Comparison of ENCODE assay signal across 21 cellular contexts in the genomic region with DNA sequence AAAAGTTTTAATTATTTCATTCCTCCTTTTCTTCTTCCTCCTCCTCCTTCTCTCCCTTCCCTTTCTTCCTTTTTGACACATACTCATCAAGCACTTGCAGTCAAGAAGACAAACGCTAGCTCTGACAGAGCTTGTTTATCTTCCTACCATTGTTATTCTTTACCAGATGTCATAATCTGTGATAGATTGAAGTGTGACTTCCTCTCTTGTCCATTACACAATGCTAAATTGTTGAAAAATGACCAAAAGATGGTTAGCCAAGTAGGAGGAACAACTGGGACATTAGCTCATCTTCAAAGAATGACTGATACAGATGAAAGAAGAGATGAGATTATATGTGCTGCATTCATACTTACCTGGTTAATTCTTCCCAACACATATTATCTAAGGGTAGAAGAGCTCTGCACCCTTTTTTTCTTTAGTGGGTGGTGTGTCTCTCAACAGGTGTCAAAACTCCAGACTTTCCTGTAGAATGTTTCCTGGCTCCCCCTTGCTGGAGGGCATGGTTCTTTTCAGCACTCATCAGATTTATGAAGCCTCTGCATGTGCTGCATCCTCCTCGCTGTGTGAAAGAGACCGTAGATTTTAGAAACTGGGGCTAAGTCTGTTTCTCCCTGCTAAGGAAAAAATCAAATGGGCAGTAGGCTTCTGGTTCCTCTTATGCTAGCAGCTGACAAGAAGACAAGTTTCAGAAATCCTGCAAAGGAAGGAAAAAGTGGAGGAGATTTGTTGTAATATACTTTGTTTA.
DNase-seq lines count a peak whose midpoint lies in the region; ATAC-seq and TF ChIP-seq lines count a peak whose summit lies in the region.
"Had no signal": no experiment of that assay in that cellular context is flagged by ENCODE, and none has a peak within 500 bp of the region (broad histone marks: within the 10 kb centered on the region; RNA-seq: fewer than 3 reads in every experiment).

No MANE protein-coding gene starts in this region.

- H3K36me3 Mint-ChIP-seq in CD14-positive monocyte = no peaks in the 10 kb centered on the region
- H3K36me3 Mint-ChIP-seq: CD4-positive, CD25-positive, alpha-beta regulatory T cell had no signal

- peaks cover 0 to 4% (median 3%) of the 10 kb centered on the region in 7 donors for H3K9me3 Mint-ChIP-seq in CD14-positive monocyte
- H3K9me3 Mint-ChIP-seq: activated CD4-positive, alpha-beta T cell treated with anti-CD3 and anti-CD28 coated beads, Interleukin-2, amount 10 ng/mL, durations not matched to agents 24 days and 14 days had no signal

- H3K27ac Mint-ChIP-seq in CD14-positive monocyte = no peak overlapping the region
- H3K27ac Mint-ChIP-seq: activated CD4-positive, alpha-beta T cell treated with anti-CD3 and anti-CD28 coated beads, Interleukin-2, amount 10 ng/mL, durations not matched to agents 24 days and 14 days; naive thymus-derived CD4-positive, alpha-beta T cell had no signal

- POLR2A ChIA-PET in SK-N-SH (lab: Yijun Ruan, JAX) = no interaction called here

- H2AFZ ChIP-seq in SK-N-SH (ENCODE audit: low read depth) = no peak overlapping the region
- H2AFZ ChIP-seq: parathyroid adenoma had no signal

- H3K27me3 Mint-ChIP-seq in CD14-positive monocyte (ENCODE audit: low read depth in 3 of 3) = peaks cover 0 to 3% (median 0%) of the 10 kb centered on the region in 3 donors

- no peaks in the 10 kb centered on the region; a peak in 1 of 4 replicates for H3K4me1 ChIP-seq in SK-N-SH (ENCODE audit: control insufficient read depth in 1 of 2, insufficient read depth in 2 of 2, low read depth in 1 of 2, low read length in 1 of 2)
- peaks cover 8% of the 10 kb centered on the region for H3K4me1 ChIP-seq in upper lobe of right lung
- H3K4me1 ChIP-seq: adrenal gland, parathyroid adenoma had no signal

- CTCF ChIA-PET in SK-N-SH (lab: Yijun Ruan, JAX) = interaction anchor here (0.8 to 1.5 kb wide), 3 partner anchors 17 to 393 kb away, joined by 3 read pairs; no protein-coding TSS in a partner anchor

- no peak for TF ChIP-seq RAD21 in SK-N-SH (IDR thresholded peaks at IDR 0.05; ENCODE audit: low read length)

- H3K36me3 ChIP-seq in SK-N-SH (replicated peaks in 1 of 2; ENCODE audit: control insufficient read depth in 1 of 2, insufficient read depth in 2 of 2, low read length in 1 of 2) (no peaks in the 10 kb centered on the region), upper lobe of right lung (no peaks in the 10 kb centered on the region)
- H3K36me3 ChIP-seq: adrenal gland, thoracic aorta had no signal

- no peak for TF ChIP-seq EP300 in SK-N-SH (IDR thresholded peaks at IDR 0.05; ENCODE audit: borderline replicate concordance in 1 of 2, low read depth in 1 of 2, low read length in 1 of 2)

- H3K27ac ChIP-seq in SK-N-SH (ENCODE audit: low read depth in 2 of 2, low read length in 1 of 2) = no peak overlapping the region
- H3K27ac ChIP-seq in upper lobe of right lung = no peak overlapping the region
- H3K27ac ChIP-seq: adrenal gland, parathyroid adenoma, thoracic aorta had no signal

- intact Hi-C loops in upper lobe of right lung (cut with DNase I) (no loop called here), CD14-positive monocyte (cut with micrococcal nuclease) (no loop called here)

- H3K4me3 Mint-ChIP-seq in CD14-positive monocyte = no peak overlapping the region
- H3K4me3 Mint-ChIP-seq: activated CD4-positive, alpha-beta T cell treated with anti-CD3 and anti-CD28 coated beads, Interleukin-2, amount 10 ng/mL, durations not matched to agents 24 days and 14 days; CD4-positive, CD25-positive, alpha-beta regulatory T cell; naive thymus-derived CD4-positive, alpha-beta T cell had no signal

- no peaks in the 10 kb centered on the region for H3K9me3 ChIP-seq in SK-N-SH
- no peaks in the 10 kb centered on the region for H3K9me3 ChIP-seq in upper lobe of right lung
- H3K9me3 ChIP-seq: adrenal gland, thoracic aorta had no signal

- H4K20me1 ChIP-seq in SK-N-SH (ENCODE audit: insufficient read depth) = no peaks in the 10 kb centered on the region

- no peaks in the 10 kb centered on the region for H3K4me1 Mint-ChIP-seq in CD14-positive monocyte
- H3K4me1 Mint-ChIP-seq: activated CD4-positive, alpha-beta T cell treated with anti-CD3 and anti-CD28 coated beads, Interleukin-2, amount 10 ng/mL, durations not matched to agents 24 days and 14 days; CD4-positive, CD25-positive, alpha-beta regulatory T cell had no signal

- no peaks in the 10 kb centered on the region for H3K27me3 ChIP-seq in SK-N-SH (ENCODE audit: insufficient read depth)
- no peaks in the 10 kb centered on the region for H3K27me3 ChIP-seq in upper lobe of right lung
- H3K27me3 ChIP-seq: adrenal gland had no signal

- H3K4me2 ChIP-seq in SK-N-SH = no peak overlapping the region

- no peak for TF ChIP-seq CTCF in SK-N-SH (IDR thresholded peaks at IDR 0.05)
- no peak for TF ChIP-seq CTCF in upper lobe of right lung (IDR thresholded peaks at IDR 0.05)
- TF ChIP-seq CTCF in CD14-positive monocyte (IDR thresholded peaks at IDR 0.05) = no peak

- ATAC-seq in SK-N-SH treated with all-trans-retinoic acid at 6 μM for 48 hours (no peak), upper lobe of right lung (peak; percentile 24)
- ATAC-seq: naive thymus-derived CD4-positive, alpha-beta T cell had no signal

- H3F3A ChIP-seq in SK-N-SH (replicated peaks; ENCODE audit: insufficient read depth) = no peaks in the 10 kb centered on the region

- H3K9ac ChIP-seq in SK-N-SH = no peak overlapping the region
- H3K9ac ChIP-seq: parathyroid adenoma had no signal

- no peak for DNase-seq in SK-N-SH
- peak; percentile 37 for DNase-seq in amniotic epithelial cell (ENCODE audit: low read depth)
- DNase-seq in glomerular visceral epithelial cell (ENCODE audit: extremely low spot score) = peak; percentile 19
- no peak for DNase-seq in upper lobe of right lung
- no peak for DNase-seq in cerebellar cortex (ENCODE audit: low spot score)
- no peak for DNase-seq in CD14-positive monocyte (ENCODE audit: low spot score)
- no peak for DNase-seq in stimulated activated CD4-positive, alpha-beta T cell treated with anti-CD3 and anti-CD28 coated beads, Interleukin-4, amount 100 ng/mL, for 24 hours
- DNase-seq: activated CD4-positive, alpha-beta T cell treated with anti-CD3 and anti-CD28 coated beads, Interleukin-2, amount 10 ng/mL, durations not matched to agents 24 days and 14 days; activated CD8-positive, alpha-beta memory T cell treated with anti-CD3 and anti-CD28 coated beads, Interleukin-2, amount 50 U/mL, for 48 hours; activated effector memory CD4-positive, alpha-beta T cell treated with anti-CD3 and anti-CD28 coated beads, Interleukin-2, amount 50 U/mL, for 16 hours; adrenal gland; CD4-positive, CD25-positive, alpha-beta regulatory T cell; central memory CD4-positive, alpha-beta T cell; naive thymus-derived CD4-positive, alpha-beta T cell; NCI-H1694; NCI-H446; RPMI8226 had no signal

- no peaks in the 10 kb centered on the region for H3K9me2 ChIP-seq in SK-N-SH

- H3K79me2 ChIP-seq in SK-N-SH (ENCODE audit: insufficient read depth) = no peaks in the 10 kb centered on the region
- H3K79me2 ChIP-seq: parathyroid adenoma had no signal

- WGBS in SK-N-SH (ENCODE audit: low lambda C conversion rate) = 88% methylated on average over 3 of the region's 3 CpGs

- H3K4me3 ChIP-seq in SK-N-SH (ENCODE audit: low read depth in 2 of 2, low read length in 1 of 2) (no peak overlapping the region), upper lobe of right lung (no peak overlapping the region)
- H3K4me3 ChIP-seq: adrenal gland, lung, thoracic aorta had no signal

TF ChIP-seq in SK-N-SH, 30 proteins besides CTCF, POLR2A, EP300 and RAD21:
- TF ChIP-seq, protein P1, sequence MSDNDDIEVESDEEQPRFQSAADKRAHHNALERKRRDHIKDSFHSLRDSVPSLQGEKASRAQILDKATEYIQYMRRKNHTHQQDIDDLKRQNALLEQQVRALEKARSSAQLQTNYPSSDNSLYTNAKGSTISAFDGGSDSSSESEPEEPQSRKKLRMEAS (IDR thresholded peaks at IDR 0.05; ENCODE audit: low read depth) = no peak
- TF ChIP-seq, protein P2, sequence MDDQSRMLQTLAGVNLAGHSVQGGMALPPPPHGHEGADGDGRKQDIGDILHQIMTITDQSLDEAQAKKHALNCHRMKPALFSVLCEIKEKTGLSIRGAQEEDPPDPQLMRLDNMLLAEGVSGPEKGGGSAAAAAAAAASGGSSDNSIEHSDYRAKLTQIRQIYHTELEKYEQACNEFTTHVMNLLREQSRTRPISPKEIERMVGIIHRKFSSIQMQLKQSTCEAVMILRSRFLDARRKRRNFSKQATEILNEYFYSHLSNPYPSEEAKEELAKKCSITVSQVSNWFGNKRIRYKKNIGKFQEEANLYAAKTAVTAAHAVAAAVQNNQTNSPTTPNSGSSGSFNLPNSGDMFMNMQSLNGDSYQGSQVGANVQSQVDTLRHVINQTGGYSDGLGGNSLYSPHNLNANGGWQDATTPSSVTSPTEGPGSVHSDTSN (IDR thresholded peaks at IDR 0.05) = peak; percentile 6; the same call in 1 of the 2 replicates

TF ChIP-seq in SK-N-SH treated with all-trans-retinoic acid at 6 μM for 48 hours, 23 proteins besides CTCF, POLR2A, EP300 and RAD21 (continues in another document):
- TF ChIP-seq GLIS3 (CRISPR knock-in tag; IDR thresholded peaks at IDR 0.05) = no peak
- TF ChIP-seq, protein P3, sequence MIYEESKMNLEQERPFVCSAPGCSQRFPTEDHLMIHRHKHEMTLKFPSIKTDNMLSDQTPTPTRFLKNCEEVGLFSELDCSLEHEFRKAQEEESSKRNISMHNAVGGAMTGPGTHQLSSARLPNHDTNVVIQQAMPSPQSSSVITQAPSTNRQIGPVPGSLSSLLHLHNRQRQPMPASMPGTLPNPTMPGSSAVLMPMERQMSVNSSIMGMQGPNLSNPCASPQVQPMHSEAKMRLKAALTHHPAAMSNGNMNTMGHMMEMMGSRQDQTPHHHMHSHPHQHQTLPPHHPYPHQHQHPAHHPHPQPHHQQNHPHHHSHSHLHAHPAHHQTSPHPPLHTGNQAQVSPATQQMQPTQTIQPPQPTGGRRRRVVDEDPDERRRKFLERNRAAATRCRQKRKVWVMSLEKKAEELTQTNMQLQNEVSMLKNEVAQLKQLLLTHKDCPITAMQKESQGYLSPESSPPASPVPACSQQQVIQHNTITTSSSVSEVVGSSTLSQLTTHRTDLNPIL (CRISPR knock-in tag; IDR thresholded peaks at IDR 0.05; ENCODE audit: low read depth) = no peak
- no peak for TF ChIP-seq BACH2 (CRISPR knock-in tag; IDR thresholded peaks at IDR 0.05; ENCODE audit: borderline replicate concordance)
- no peak for TF ChIP-seq ISL1 (CRISPR knock-in tag; IDR thresholded peaks at IDR 0.05)
- no peak for TF ChIP-seq ZFP3 (CRISPR knock-in tag; IDR thresholded peaks at IDR 0.05)
- no peak for TF ChIP-seq CSDC2 (CRISPR knock-in tag; IDR thresholded peaks at IDR 0.05)
- TF ChIP-seq ZNF8 (CRISPR knock-in tag; IDR thresholded peaks at IDR 0.05) = no peak
- TF ChIP-seq ZFP30 (CRISPR knock-in tag; IDR thresholded peaks at IDR 0.05) = no peak

Comparison
In these comparisons a context has a peak if more than half of its experiments do, and no peak if none do; other contexts are left out.
1. DNase-seq: peak in amniotic epithelial cell (single experiment) and glomerular visceral epithelial cell (single experiment); none in SK-N-SH (single experiment), upper lobe of right lung (single experiment), cerebellar cortex (single experiment), CD14-positive monocyte (single experiment) and stimulated activated CD4-positive, alpha-beta T cell treated with anti-CD3 and anti-CD28 coated beads, Interleukin-4, amount 100 ng/mL, for 24 hours (single experiment).